9 cellular contexts compared by ENCODE assay signal in genomic region chr11:94968334-94968958, GRCh38. TPM values are rescaled to one million over a fixed set of nuclear protein-coding genes. Genes with fewer than 3 reads are reported as not detected.
DNase-seq lines count a peak whose midpoint lies in the region; ATAC-seq and TF ChIP-seq lines count a peak whose summit lies in the region.
"Had no signal": no experiment of that assay in that cellular context is flagged by ENCODE, and none has a peak within 500 bp of the region (broad histone marks: within the 10 kb centered on the region; RNA-seq: fewer than 3 reads in every experiment).

No MANE protein-coding gene starts in this region.

- H3K27me3 ChIP-seq in A673 (replicated peaks; ENCODE audit: insufficient read depth, low read depth, low read length, poor library complexity) (no peaks in the 10 kb centered on the region), foreskin keratinocyte (no peaks in the 10 kb centered on the region)

- peaks cover 87% of the 10 kb centered on the region for H3K36me3 ChIP-seq in A673 (ENCODE audit: insufficient read depth, low read length, poor library complexity, severe bottlenecking)

- no peak for ATAC-seq in foreskin keratinocyte
- no peak for ATAC-seq in GM19395 (IDR thresholded peaks at IDR 0.05; ENCODE audit: unreplicated experiment)

- no TSS peak for BruUV-seq in A673 (replicated peaks; lab: Mats Ljungman, UMichigan)

- CTCF ChIA-PET in A673 (lab: Charles Lee), result interaction anchor here (0.6 to 1.2 kb wide), 3 partner anchors 83 to 345 kb away, joined by 3 to 11 read pairs (median 4); no protein-coding TSS in a partner anchor

- POLR2A ChIA-PET in A673 (lab: Charles Lee; ENCODE audit: low non-redundant PET), result no interaction called here

- H3K9me3 ChIP-seq in A673 (ENCODE audit: low read depth, low read length, poor library complexity, severe bottlenecking), result no peaks in the 10 kb centered on the region

- intact Hi-C loops in A673 (cut with micrococcal nuclease; ENCODE audit: unreplicated experiment), result loop anchor here (1.0 to 5.0 kb wide), 2 partner anchors 345 to 794 kb away; no protein-coding TSS in a partner anchor

- H3K4me1 ChIP-seq in A673 (ENCODE audit: insufficient read depth, low read length, poor library complexity, severe bottlenecking), result peaks cover 10% of the 10 kb centered on the region
- peaks cover 6% of the 10 kb centered on the region for H3K4me1 ChIP-seq in foreskin keratinocyte

- TF ChIP-seq CTCF in A673 (conservative IDR thresholded peaks at IDR 0.05; ENCODE audit: low read depth, low read length) (peak; percentile 77), GM12872 (IDR thresholded peaks at IDR 0.05; ENCODE audit: insufficient read depth, low read depth, low read length) (peak; percentile 48; the same call in 1 of the 3 replicates), foreskin keratinocyte (conservative IDR thresholded peaks at IDR 0.05) (peak; percentile 72)

- H3K27ac ChIP-seq in A673 (ENCODE audit: low read depth, low read length, poor library complexity, severe bottlenecking) (no peak overlapping the region), foreskin keratinocyte (no peak overlapping the region)

- H3K4me3 ChIP-seq in A673 (ENCODE audit: low read depth, low read length, poor library complexity, severe bottlenecking), result no peak overlapping the region
- H3K4me3 ChIP-seq: lung had no signal

- DNase-seq in A673 (ENCODE audit: low spot score) (peak; percentile 51), SW480 (ENCODE audit: low spot score) (peak; percentile 34), foreskin keratinocyte (no peak), GF-D8 (lab: John Stamatoyannopoulos, UW) (no peak), cerebellar nuclear complex (lab: John Stamatoyannopoulos, UW) (no peak), NCI-H2107 (lab: John Stamatoyannopoulos, UW) (no peak)

RNA-seq across cellular contexts. Expression of gene CWC15, which starts 4.9 kb away (rescaled TPM):
- 86.1 and 86.7 TPM in 2 replicates for total RNA-seq in A673 (2021)
- 52.9 and 53.0 TPM in 2 replicates for total RNA-seq in foreskin keratinocyte
- polyA plus RNA-seq in foreskin keratinocyte, result 85.2 and 95.4 TPM in 2 replicates

RNA-seq across cellular contexts. Expression of gene KDM4D, which starts 5.1 kb away (rescaled TPM):
- total RNA-seq in A673 (2021) (3.0 and 3.9 TPM in 2 replicates), foreskin keratinocyte (0.99 and 1.1 TPM in 2 replicates)
- polyA plus RNA-seq in foreskin keratinocyte, result 0.76 and 0.82 TPM in 2 replicates

RNA-seq across cellular contexts. Expression of gene KDM4E, which starts 56.6 kb away (rescaled TPM):
- total RNA-seq in A673 (2021) (not detected in 2 replicates), foreskin keratinocyte (not detected in 2 replicates)
- polyA plus RNA-seq in foreskin keratinocyte, result not detected in 2 replicates
- total RNA-seq: lung had no signal
- polyA plus RNA-seq: lung had no signal

Comparison
In these comparisons a context has a peak if more than half of its experiments do, and no peak if none do; other contexts are left out.
1. DNase-seq: peak in A673 (single experiment) and SW480 (single experiment); none in foreskin keratinocyte (0 of 2), GF-D8 (single experiment), cerebellar nuclear complex (0 of 2) and NCI-H2107 (single experiment).
2. Peak in every context shown above with its lines, with median percentiles within 50 percentile points of each other: CTCF ChIP-seq.